1 cellular context compared by ENCODE assay signal in genomic region chr11:8267831-8268529, GRCh38.
TF ChIP-seq lines count a peak whose summit lies in the region.

No MANE protein-coding gene starts in this region.

TF ChIP-seq in IMR-90, 13 proteins besides CTCF, POLR2A, EP300 and RAD21 (continued from another document):
- TF ChIP-seq USF2 (IDR thresholded peaks at IDR 0.05; ENCODE audit: low read depth, low read length) (no peak), MAFK (IDR thresholded peaks at IDR 0.05; ENCODE audit: low read depth, low read length) (no peak), RFX5 (IDR thresholded peaks at IDR 0.05; ENCODE audit: low read depth, low read length) (no peak)
